1 cellular context compared by ENCODE assay signal in the genomic region with DNA sequence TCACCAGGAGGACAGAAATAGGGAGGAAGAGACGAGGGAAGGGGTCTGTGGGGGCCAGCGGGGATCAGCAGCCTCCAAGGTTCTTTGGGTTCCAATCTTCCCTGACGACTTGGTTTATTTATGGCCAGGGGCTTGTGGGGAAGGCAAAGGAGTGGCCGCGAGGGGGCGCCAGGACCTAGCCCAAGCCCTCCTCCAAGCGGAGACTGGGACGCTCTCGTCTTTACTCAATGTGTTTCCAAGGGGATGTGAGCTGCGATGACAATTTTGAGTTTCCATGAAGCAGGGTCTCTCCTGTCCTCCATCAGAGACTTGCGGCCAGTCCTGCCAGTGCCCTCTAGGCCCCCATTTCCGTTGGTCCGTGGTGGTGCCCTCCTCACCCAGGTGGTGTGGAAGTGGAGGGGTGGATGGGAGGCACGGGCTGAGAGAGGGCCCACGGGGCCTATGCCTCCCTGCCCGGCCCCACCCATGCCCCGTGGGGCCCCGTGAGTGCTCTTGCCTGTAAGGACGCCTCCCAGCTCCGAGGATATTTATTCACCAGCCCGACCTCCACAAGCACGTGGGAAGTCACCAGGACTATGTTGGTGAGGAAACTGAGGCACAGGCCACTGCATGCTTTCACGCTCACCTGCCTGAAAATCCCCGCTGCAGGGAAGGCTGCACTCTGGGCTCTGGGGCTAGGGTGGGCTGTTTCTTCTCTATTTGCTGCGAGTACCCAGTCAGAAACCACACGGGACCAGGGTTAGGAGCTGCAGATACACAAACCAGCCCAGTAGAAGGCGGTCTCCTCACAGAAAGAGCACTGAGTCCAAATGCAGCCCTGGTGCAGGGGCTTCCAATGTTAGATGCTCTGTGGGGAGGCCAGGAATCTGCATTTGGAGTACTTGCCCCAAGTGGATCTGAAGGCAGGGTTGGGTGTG.
TF ChIP-seq lines count a peak whose summit lies in the region.

No MANE protein-coding gene starts in this region.

TF ChIP-seq in endothelial cell of umbilical vein, 7 proteins besides CTCF, POLR2A, EP300 and RAD21:
- TF ChIP-seq, protein P1, sequence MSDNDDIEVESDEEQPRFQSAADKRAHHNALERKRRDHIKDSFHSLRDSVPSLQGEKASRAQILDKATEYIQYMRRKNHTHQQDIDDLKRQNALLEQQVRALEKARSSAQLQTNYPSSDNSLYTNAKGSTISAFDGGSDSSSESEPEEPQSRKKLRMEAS (IDR thresholded peaks at IDR 0.05; ENCODE audit: insufficient read depth, insufficient read length): no peak
- TF ChIP-seq POLR2AphosphoS5 (IDR thresholded peaks at IDR 0.05; ENCODE audit: insufficient read depth, low read depth, low read length) (no peak), JUN (IDR thresholded peaks at IDR 0.05; ENCODE audit: borderline replicate concordance, insufficient read depth, insufficient read length, low read depth) (no peak), GATA2 (IDR thresholded peaks at IDR 0.05; ENCODE audit: insufficient read depth, insufficient read length, low read depth, low read length) (no peak), EZH2 (IDR thresholded peaks at IDR 0.05; ENCODE audit: borderline replicate concordance, low read depth, low read length, severe bottlenecking) (no peak), FOS (IDR thresholded peaks at IDR 0.05; ENCODE audit: borderline replicate concordance, insufficient read depth, low read length) (no peak), MYC (IDR thresholded peaks at IDR 0.05; ENCODE audit: low read depth, low read length) (no peak)
TF ChIP-seq in endothelial cell of umbilical vein: peak in this region for 0.
